Comparison of ENCODE assay signal across 16 cellular contexts in the genomic region with DNA sequence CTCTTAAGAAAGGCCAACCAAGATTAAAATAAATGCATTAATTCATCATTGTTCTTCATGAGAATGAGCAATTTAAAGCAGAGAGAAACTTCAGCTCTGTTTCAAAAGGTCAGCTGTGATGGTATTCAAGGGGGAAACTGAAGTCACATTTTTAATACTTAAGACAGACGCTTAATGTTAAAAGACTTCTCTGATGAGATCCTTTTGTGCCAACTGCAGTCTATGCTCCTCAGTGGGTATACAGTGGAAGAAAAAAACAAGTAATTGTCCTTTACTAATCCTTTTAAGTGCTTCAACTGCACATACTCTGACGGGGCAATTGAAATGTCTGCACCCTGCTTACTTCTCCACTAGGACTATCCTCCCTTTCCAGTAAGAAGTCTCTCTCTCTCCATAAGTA.
"Had no signal": no experiment of that assay in that cellular context is flagged by ENCODE, and none has a peak within 500 bp of the region (broad histone marks: within the 10 kb centered on the region; RNA-seq: fewer than 3 reads in every experiment).

No MANE protein-coding gene starts in this region.

- H3K4me3 ChIP-seq: breast epithelium, heart left ventricle, right lobe of liver, spleen, suprapubic skin, upper lobe of left lung had no signal

- H3K36me3 ChIP-seq: breast epithelium, heart left ventricle, right lobe of liver, spleen, suprapubic skin, upper lobe of left lung had no signal

- H3K27me3 ChIP-seq: breast epithelium, heart left ventricle, right lobe of liver, spleen, suprapubic skin, upper lobe of left lung had no signal

- DNase-seq: activated CD4-positive, alpha-beta T cell treated with anti-CD3 and anti-CD28 coated beads, Interleukin-2, amount 10 ng/mL, durations not matched to agents 24 days and 14 days; activated CD4-positive, CD25-positive, alpha-beta regulatory T cell; activated CD8-positive, alpha-beta memory T cell treated with anti-CD3 and anti-CD28 coated beads, Interleukin-2, amount 50 U/mL, for 48 hours; activated CD8-positive, alpha-beta T cell treated with anti-CD3 and anti-CD28 coated beads, Interleukin-2, amount 10 ng/mL, durations not matched to agents 7 days and 5 days; activated naive CD8-positive, alpha-beta T cell treated with anti-CD3 and anti-CD28 coated beads, Interleukin-2, amount 10 ng/mL, durations not matched to agents 7 days and 5 days; cerebellar nuclear complex; effector memory CD4-positive, alpha-beta T cell; heart left ventricle; immature natural killer cell; mesendoderm; nephron progenitor cell; right lobe of liver; spleen; upper lobe of left lung had no signal

- H3K4me1 ChIP-seq: breast epithelium, right lobe of liver, spleen, suprapubic skin, upper lobe of left lung had no signal

- H3K9me3 ChIP-seq: breast epithelium, heart left ventricle, right lobe of liver, suprapubic skin, upper lobe of left lung had no signal

- ATAC-seq: activated CD8-positive, alpha-beta T cell treated with anti-CD3 and anti-CD28 coated beads, Interleukin-2, amount 10 ng/mL, durations not matched to agents 7 days and 5 days; heart left ventricle; right lobe of liver had no signal

- H3K27ac ChIP-seq: breast epithelium, heart left ventricle, right lobe of liver, spleen, suprapubic skin, upper lobe of left lung had no signal
